In genomic region chr1:75330633-75331032, GRCh38 we compare ENCODE assay signal across 14 cellular contexts.
"Had no signal": no experiment of that assay in that cellular context is flagged by ENCODE, and none has a peak within 500 bp of the region (broad histone marks: within the 10 kb centered on the region; RNA-seq: fewer than 3 reads in every experiment).

No MANE protein-coding gene starts in this region.

- H3K27ac Mint-ChIP-seq: activated T-helper 17 cell treated with anti-CD3 and anti-CD28 coated beads, Interleukin-2, amount 50 U/mL, for 72 hours; endodermal cell; natural killer cell; stimulated activated memory B cell treated with anti-CD40 and anti-IgM and Interleukin-4, amounts not matched to agents 10 μg/mL and 1 μg/mL and 100 μg/mL, for 72 hours had no signal

- FAIRE-seq: bronchial epithelial cell, kidney had no signal

- H3K36me3 Mint-ChIP-seq: natural killer cell; stimulated activated memory B cell treated with anti-CD40 and anti-IgM and Interleukin-4, amounts not matched to agents 10 μg/mL and 1 μg/mL and 100 μg/mL, for 72 hours had no signal

- H3K27me3 Mint-ChIP-seq: activated T-helper 17 cell treated with anti-CD3 and anti-CD28 coated beads, Interleukin-2, amount 50 U/mL, for 72 hours; stimulated activated memory B cell treated with anti-CD40 and anti-IgM and Interleukin-4, amounts not matched to agents 10 μg/mL and 1 μg/mL and 100 μg/mL, for 72 hours had no signal

- H3K4me1 Mint-ChIP-seq: activated T-helper 17 cell treated with anti-CD3 and anti-CD28 coated beads, Interleukin-2, amount 50 U/mL, for 72 hours; natural killer cell; stimulated activated memory B cell treated with anti-CD40 and anti-IgM and Interleukin-4, amounts not matched to agents 10 μg/mL and 1 μg/mL and 100 μg/mL, for 72 hours had no signal

- ATAC-seq: activated T-helper 17 cell treated with anti-CD3 and anti-CD28 coated beads, Interleukin-2, amount 50 U/mL, for 72 hours; left ventricle myocardium superior; natural killer cell; stimulated activated memory B cell treated with anti-CD40 and anti-IgM and Interleukin-4, amounts not matched to agents 10 μg/mL and 1 μg/mL and 100 μg/mL, for 72 hours had no signal

- H3K4me3 Mint-ChIP-seq: activated T-helper 17 cell treated with anti-CD3 and anti-CD28 coated beads, Interleukin-2, amount 50 U/mL, for 72 hours; endodermal cell; natural killer cell; stimulated activated memory B cell treated with anti-CD40 and anti-IgM and Interleukin-4, amounts not matched to agents 10 μg/mL and 1 μg/mL and 100 μg/mL, for 72 hours had no signal

- DNase-seq: activated CD4-positive, alpha-beta T cell treated with anti-CD3 and anti-CD28 coated beads, Interleukin-2, amount 50 U/mL, for 4 hours; activated CD4-positive, CD25-positive, alpha-beta regulatory T cell treated with anti-CD3 and anti-CD28 coated beads, Interleukin-2, amount 50 U/mL, for 72 hours; activated naive CD4-positive, alpha-beta T cell treated with Interleukin-2 at 50 U/mL for 16 hours; anterior cingulate cortex; endodermal cell; kidney; left ventricle myocardium superior; mesendoderm; natural killer cell; posterior cingulate gyrus; stimulated activated CD4-positive, alpha-beta T cell treated with anti-CD3 and anti-CD28 coated beads, Interleukin-2, amount 100 ng/mL, for 48 hours had no signal

- H3K9me3 Mint-ChIP-seq: activated T-helper 17 cell treated with anti-CD3 and anti-CD28 coated beads, Interleukin-2, amount 50 U/mL, for 72 hours; endodermal cell; stimulated activated memory B cell treated with anti-CD40 and anti-IgM and Interleukin-4, amounts not matched to agents 10 μg/mL and 1 μg/mL and 100 μg/mL, for 72 hours had no signal
